ENCODE assay signal across 20 cellular contexts in genomic region chr11:3002871-3003270, GRCh38. TPM values are rescaled to one million over a fixed set of nuclear protein-coding genes. Genes with fewer than 3 reads are reported as not detected.
DNase-seq lines count a peak whose midpoint lies in the region; ATAC-seq and TF ChIP-seq lines count a peak whose summit lies in the region.
"Had no signal": no experiment of that assay in that cellular context is flagged by ENCODE, and none has a peak within 500 bp of the region (broad histone marks: within the 10 kb centered on the region; RNA-seq: fewer than 3 reads in every experiment).

No MANE protein-coding gene starts in this region.

- POLR2A ChIA-PET in MCF 10A (lab: Yijun Ruan, JAX): interaction anchor here (1.1 to 8.7 kb wide), 4 partner anchors 7 to 27 kb away, joined by 3 to 161 read pairs (median 26); partner anchors contain the start of gene NAP1L4

- no peaks in the 10 kb centered on the region for H3K27me3 Mint-ChIP-seq in activated naive CD4-positive, alpha-beta T cell treated with anti-CD3 and anti-CD28 coated beads, Interleukin-2, amount 10 ng/mL, durations not matched to agents 7 days and 5 days
- H3K27me3 Mint-ChIP-seq in MCF 10A (ENCODE audit: insufficient read depth, unreplicated experiment): no peaks in the 10 kb centered on the region
- H3K27me3 Mint-ChIP-seq: activated B cell treated with CpG ODN at 0.5 μM for 24 hours had no signal

- H3K4me3 ChIP-seq in upper lobe of right lung: no peak overlapping the region
- no peak overlapping the region for H3K4me3 ChIP-seq in WERI-Rb-1 (ENCODE audit: low read depth, low read length)
- H3K4me3 ChIP-seq: body of pancreas, gastroesophageal sphincter, smooth muscle cell had no signal

- no peak for ATAC-seq in upper lobe of right lung
- ATAC-seq: body of pancreas, gastroesophageal sphincter, HepG2, left colon had no signal

- peaks cover 54% of the 10 kb centered on the region for H3K36me3 Mint-ChIP-seq in activated naive CD4-positive, alpha-beta T cell treated with anti-CD3 and anti-CD28 coated beads, Interleukin-2, amount 10 ng/mL, durations not matched to agents 7 days and 5 days
- peaks cover 57% of the 10 kb centered on the region for H3K36me3 Mint-ChIP-seq in MCF 10A (ENCODE audit: insufficient read depth, unreplicated experiment)

- no peaks in the 10 kb centered on the region for H3K4me1 ChIP-seq in upper lobe of right lung

- no peak for TF ChIP-seq CTCF in MCF 10A (IDR thresholded peaks at IDR 0.05; ENCODE audit: unreplicated experiment)
- no peak for TF ChIP-seq CTCF in upper lobe of right lung (IDR thresholded peaks at IDR 0.05)
- no peak for TF ChIP-seq CTCF in WERI-Rb-1 (IDR thresholded peaks at IDR 0.05; ENCODE audit: low read depth, low read length)

- no TSS peak for BruUV-seq in MCF 10A (replicated peaks; lab: Mats Ljungman, UMichigan)

- intact Hi-C loops in MCF 10A (cut with micrococcal nuclease): no loop called here
- intact Hi-C loops in upper lobe of right lung (cut with DNase I): no loop called here

- peak; percentile 7 for DNase-seq in activated naive CD4-positive, alpha-beta T cell treated with anti-CD3 and anti-CD28 coated beads, Interleukin-2, amount 10 ng/mL, durations not matched to agents 7 days and 5 days
- DNase-seq in activated naive CD4-positive, alpha-beta T cell (lab: John Stamatoyannopoulos, UW): no peak
- DNase-seq in MCF 10A (ENCODE audit: unreplicated experiment) (no peak), mesenteric fat pad (ENCODE audit: low spot score) (peak; percentile 65), upper lobe of right lung (peak; percentile 50), NCI-H1436 (lab: John Stamatoyannopoulos, UW) (no peak), AG08396 (ENCODE audit: low spot score) (no peak), WERI-Rb-1 (no peak)
- DNase-seq: activated B cell treated with CpG ODN at 0.5 μM for 24 hours; DMS79 treated with DMSO at 0.1 percent for 48 hours; left colon; midbrain; NCI-H524 treated with DMSO at 0.1 percent for 48 hours; SIG-M5; stimulated activated CD4-positive, alpha-beta T cell treated with anti-CD3 and anti-CD28 coated beads, Interleukin-4, amount 100 ng/mL, for 1 hour; T-helper 2 cell had no signal

- no peaks in the 10 kb centered on the region for H3K9me3 Mint-ChIP-seq in activated naive CD4-positive, alpha-beta T cell treated with anti-CD3 and anti-CD28 coated beads, Interleukin-2, amount 10 ng/mL, durations not matched to agents 7 days and 5 days
- H3K9me3 Mint-ChIP-seq in MCF 10A (ENCODE audit: unreplicated experiment): no peaks in the 10 kb centered on the region
- H3K9me3 Mint-ChIP-seq: activated B cell treated with CpG ODN at 0.5 μM for 24 hours had no signal

- CTCF ChIA-PET in activated naive CD4-positive, alpha-beta T cell treated with anti-CD3 and anti-CD28 coated beads, Interleukin-2, amount 10 ng/mL, durations not matched to agents 7 days and 5 days (lab: Charles Lee): no interaction called here
- CTCF ChIA-PET in MCF 10A (lab: Yijun Ruan, JAX): interaction anchor here (0.7 to 1.8 kb wide), 7 partner anchors 8 to 46 kb away, joined by 3 to 9 read pairs (median 5); no protein-coding TSS in a partner anchor

- H3K36me3 ChIP-seq in upper lobe of right lung: peaks cover 55% of the 10 kb centered on the region
- H3K36me3 ChIP-seq in WERI-Rb-1: peaks cover 53% of the 10 kb centered on the region

- peak overlapping the region; percentile 60 for H3K27ac Mint-ChIP-seq in activated naive CD4-positive, alpha-beta T cell treated with anti-CD3 and anti-CD28 coated beads, Interleukin-2, amount 10 ng/mL, durations not matched to agents 7 days and 5 days
- peak overlapping the region; percentile 63 for H3K27ac Mint-ChIP-seq in MCF 10A (ENCODE audit: low read depth, unreplicated experiment)
- H3K27ac Mint-ChIP-seq: activated B cell treated with CpG ODN at 0.5 μM for 24 hours had no signal

- H3K27me3 ChIP-seq in upper lobe of right lung (no peaks in the 10 kb centered on the region), WERI-Rb-1 (ENCODE audit: insufficient read depth, low read depth, severe bottlenecking) (no peaks in the 10 kb centered on the region)
- H3K27me3 ChIP-seq: body of pancreas, gastroesophageal sphincter had no signal

- peaks cover 7% of the 10 kb centered on the region for H3K4me1 Mint-ChIP-seq in activated naive CD4-positive, alpha-beta T cell treated with anti-CD3 and anti-CD28 coated beads, Interleukin-2, amount 10 ng/mL, durations not matched to agents 7 days and 5 days
- H3K4me1 Mint-ChIP-seq in MCF 10A (ENCODE audit: insufficient read depth, unreplicated experiment): peaks cover 42% of the 10 kb centered on the region
- H3K4me1 Mint-ChIP-seq: activated B cell treated with CpG ODN at 0.5 μM for 24 hours had no signal

- H3K27ac ChIP-seq in upper lobe of right lung (no peak overlapping the region), WERI-Rb-1 (no peak overlapping the region)

- no peak overlapping the region for H3K4me3 Mint-ChIP-seq in activated naive CD4-positive, alpha-beta T cell treated with anti-CD3 and anti-CD28 coated beads, Interleukin-2, amount 10 ng/mL, durations not matched to agents 7 days and 5 days
- H3K4me3 Mint-ChIP-seq in MCF 10A (ENCODE audit: unreplicated experiment): no peak overlapping the region
- H3K4me3 Mint-ChIP-seq: activated B cell treated with CpG ODN at 0.5 μM for 24 hours had no signal

- H3K9me3 ChIP-seq in upper lobe of right lung: no peaks in the 10 kb centered on the region
- no peaks in the 10 kb centered on the region for H3K9me3 ChIP-seq in WERI-Rb-1 (ENCODE audit: severe bottlenecking)
- H3K9me3 ChIP-seq: body of pancreas, gastroesophageal sphincter had no signal

RNA-seq across cellular contexts. Expression of gene NAP1L4, which starts 10.7 kb away (rescaled TPM):
- total RNA-seq in MCF 10A (2022): 103 TPM in 2 replicates
- total RNA-seq in mesenteric fat pad: 96.1 TPM
- total RNA-seq in upper lobe of right lung: 92.7 TPM

RNA-seq across cellular contexts. Expression of gene CARS1, which starts 54.4 kb away (rescaled TPM):
- total RNA-seq in MCF 10A (2022) (144 and 150 TPM in 2 replicates), mesenteric fat pad (69.4 TPM), upper lobe of right lung (34.6 TPM)

Comparison
In these comparisons a context has a peak if more than half of its experiments do, and no peak if none do; other contexts are left out.
1. DNase-seq: peak in activated naive CD4-positive, alpha-beta T cell treated with anti-CD3 and anti-CD28 coated beads, Interleukin-2, amount 10 ng/mL, durations not matched to agents 7 days and 5 days (single experiment), mesenteric fat pad (single experiment) and upper lobe of right lung (single experiment); none in activated naive CD4-positive, alpha-beta T cell (0 of 4), MCF 10A (single experiment), NCI-H1436 (single experiment), AG08396 (single experiment) and WERI-Rb-1 (single experiment).